ENCODE assay signal across 13 cellular contexts in the genomic region with DNA sequence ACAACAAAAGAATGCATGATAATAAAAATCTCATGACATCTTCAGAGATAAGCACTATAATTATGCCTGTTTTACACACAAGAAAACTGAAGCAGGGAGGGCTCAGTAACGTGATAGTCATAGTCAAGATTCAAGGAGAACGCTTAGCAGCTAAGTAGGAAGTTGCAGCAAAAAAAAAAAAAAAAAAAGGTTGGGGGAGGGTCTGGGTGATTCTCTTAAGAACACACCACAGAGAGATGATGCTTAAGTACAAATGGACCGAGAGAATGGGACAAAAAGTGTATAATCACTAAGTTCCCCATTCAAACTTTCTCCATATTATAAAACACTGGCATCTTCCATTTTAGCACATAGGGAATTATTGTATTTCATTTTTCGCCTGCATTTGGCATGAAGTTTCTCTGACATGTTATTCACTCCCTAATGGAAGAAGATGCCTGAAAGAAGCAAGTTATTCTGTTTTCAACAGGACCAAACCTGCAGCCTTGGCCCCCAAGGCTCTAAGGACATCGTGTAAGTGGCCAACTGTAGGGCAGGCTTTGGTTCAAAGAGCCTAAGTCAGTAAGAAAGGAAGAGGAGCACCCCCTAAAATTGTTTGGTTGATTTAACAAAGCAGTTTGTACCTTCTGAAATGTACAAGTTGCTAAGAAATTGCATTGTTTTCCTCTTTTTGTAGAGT.
"Had no signal": no experiment of that assay in that cellular context is flagged by ENCODE, and none has a peak within 500 bp of the region (broad histone marks: within the 10 kb centered on the region; RNA-seq: fewer than 3 reads in every experiment).

No MANE protein-coding gene starts in this region.

- H3K27ac Mint-ChIP-seq: activated naive CD4-positive, alpha-beta T cell treated with anti-CD3 and anti-CD28 coated beads, Interleukin-2, amount 50 U/mL, for 24 hours; activated T-cell treated with anti-CD3 and anti-CD28 coated beads, Interleukin-2, amount 50 U/mL, for 24 hours had no signal

- H3K4me3 Mint-ChIP-seq: activated naive CD4-positive, alpha-beta T cell treated with anti-CD3 and anti-CD28 coated beads, Interleukin-2, amount 50 U/mL, for 24 hours; activated T-cell treated with anti-CD3 and anti-CD28 coated beads, Interleukin-2, amount 50 U/mL, for 24 hours had no signal

- H3K27ac ChIP-seq: brain microvascular endothelial cell, epithelial cell of prostate, gastrocnemius medialis, upper lobe of left lung had no signal

- H3K4me1 ChIP-seq: gastrocnemius medialis, upper lobe of left lung had no signal

- FAIRE-seq: kidney had no signal

- DNase-seq: activated effector memory CD4-positive, alpha-beta T cell treated with Interleukin-2 at 50 U/mL for 16 hours; activated T-cell treated with anti-CD3 and anti-CD28 coated beads, Interleukin-2, amount 50 U/mL, for 24 hours; effector memory CD4-positive, alpha-beta T cell; gastrocnemius medialis; kidney; left ventricle myocardium superior; stimulated activated CD4-positive, alpha-beta T cell treated with anti-CD3 and anti-CD28 coated beads, Interleukin-2, amount 100 ng/mL, for 48 hours; stimulated activated CD8-positive, alpha-beta memory T cell treated with anti-CD3 and anti-CD28 coated beads, Interleukin-4, amount 100 ng/mL, for 48 hours; stimulated activated naive CD8-positive, alpha-beta T cell treated with anti-CD3 and anti-CD28 coated beads, Interleukin-15, Interleukin-2, amounts not matched to agents 100 U/mL and 50 U/mL, for 24 hours; upper lobe of left lung had no signal

- H3K36me3 Mint-ChIP-seq: activated naive CD4-positive, alpha-beta T cell treated with anti-CD3 and anti-CD28 coated beads, Interleukin-2, amount 50 U/mL, for 24 hours had no signal

- H3K4me3 ChIP-seq: gastrocnemius medialis, upper lobe of left lung had no signal

- H3K9me3 Mint-ChIP-seq: activated naive CD4-positive, alpha-beta T cell treated with anti-CD3 and anti-CD28 coated beads, Interleukin-2, amount 50 U/mL, for 24 hours; activated T-cell treated with anti-CD3 and anti-CD28 coated beads, Interleukin-2, amount 50 U/mL, for 24 hours had no signal

- ATAC-seq: gastrocnemius medialis; left ventricle myocardium superior; stimulated activated naive CD8-positive, alpha-beta T cell treated with anti-CD3 and anti-CD28 coated beads, Interleukin-15, Interleukin-2, amounts not matched to agents 100 U/mL and 50 U/mL, for 24 hours had no signal

- H3K27me3 ChIP-seq: gastrocnemius medialis, upper lobe of left lung had no signal

- H3K36me3 ChIP-seq: brain microvascular endothelial cell, gastrocnemius medialis, upper lobe of left lung had no signal

- H3K9me3 ChIP-seq: gastrocnemius medialis, upper lobe of left lung had no signal
